2 cellular contexts compared by ENCODE assay signal in the genomic region with DNA sequence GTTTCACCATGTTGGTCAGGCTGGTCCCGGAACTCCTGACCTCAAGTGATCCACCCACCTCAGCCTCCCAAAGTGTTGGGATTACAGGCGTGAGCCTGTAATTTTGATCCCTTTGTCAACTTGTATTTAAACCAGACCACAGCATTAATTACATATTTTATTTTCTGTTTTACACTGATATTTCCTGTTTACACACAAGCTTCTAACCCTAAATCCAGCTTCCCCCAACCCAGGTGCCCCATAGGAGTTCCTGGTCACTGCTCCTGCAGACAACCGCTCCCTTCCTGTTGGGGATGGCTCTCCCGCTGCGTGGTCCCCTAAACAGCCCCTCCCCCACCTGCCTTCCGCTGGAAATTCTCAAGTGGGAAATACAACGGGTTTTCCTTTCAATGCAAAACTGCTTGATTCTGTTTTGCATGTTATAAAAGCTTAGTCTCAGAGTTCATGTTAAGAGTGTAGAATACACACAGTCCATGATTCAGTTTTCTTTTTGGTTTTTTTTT.
TF ChIP-seq lines count a peak whose summit lies in the region.

No MANE protein-coding gene starts in this region.

TF ChIP-seq in GM23338, 12 proteins besides CTCF, POLR2A, EP300 and RAD21:
- peak; percentile 35; the same call in 1 of the 2 replicates for TF ChIP-seq NANOG (IDR thresholded peaks at IDR 0.05; ENCODE audit: borderline replicate concordance)
- TF ChIP-seq REST (IDR thresholded peaks at IDR 0.05; ENCODE audit: unreplicated experiment), result no peak
- TF ChIP-seq, protein P1, sequence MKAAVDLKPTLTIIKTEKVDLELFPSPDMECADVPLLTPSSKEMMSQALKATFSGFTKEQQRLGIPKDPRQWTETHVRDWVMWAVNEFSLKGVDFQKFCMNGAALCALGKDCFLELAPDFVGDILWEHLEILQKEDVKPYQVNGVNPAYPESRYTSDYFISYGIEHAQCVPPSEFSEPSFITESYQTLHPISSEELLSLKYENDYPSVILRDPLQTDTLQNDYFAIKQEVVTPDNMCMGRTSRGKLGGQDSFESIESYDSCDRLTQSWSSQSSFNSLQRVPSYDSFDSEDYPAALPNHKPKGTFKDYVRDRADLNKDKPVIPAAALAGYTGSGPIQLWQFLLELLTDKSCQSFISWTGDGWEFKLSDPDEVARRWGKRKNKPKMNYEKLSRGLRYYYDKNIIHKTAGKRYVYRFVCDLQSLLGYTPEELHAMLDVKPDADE (IDR thresholded peaks at IDR 0.05), result 0 out of 2 replicates have a peak, but pooled peaks have one; percentile 29
- TF ChIP-seq ZNF331 (CRISPR knock-in tag; IDR thresholded peaks at IDR 0.05; ENCODE audit: low read depth), result no peak

TF ChIP-seq in H1, 55 proteins besides CTCF, POLR2A, EP300 and RAD21:
- TF ChIP-seq YY1 (IDR thresholded peaks at IDR 0.05; ENCODE audit: low read depth, low read length), result no peak
- TF ChIP-seq RXRA (IDR thresholded peaks at IDR 0.05; ENCODE audit: insufficient read depth, low read depth, low read length), result no peak
- TF ChIP-seq GTF2F1 (IDR thresholded peaks at IDR 0.05; ENCODE audit: borderline replicate concordance, low read depth, low read length), result no peak
- no peak for TF ChIP-seq EGR1 (IDR thresholded peaks at IDR 0.05; ENCODE audit: borderline replicate concordance, low read depth, low read length)
- no peak for TF ChIP-seq CREB1 (IDR thresholded peaks at IDR 0.05)
- no peak for TF ChIP-seq POLR2AphosphoS5 (IDR thresholded peaks at IDR 0.05; ENCODE audit: low read depth, low read length)
- no peak for TF ChIP-seq TEAD4 (IDR thresholded peaks at IDR 0.05; ENCODE audit: low read depth, low read length)
- TF ChIP-seq JUN (IDR thresholded peaks at IDR 0.05; ENCODE audit: low read depth, low read length), result no peak
- no peak for TF ChIP-seq RNF2 (IDR thresholded peaks at IDR 0.05; ENCODE audit: borderline replicate concordance, low read depth, low read length, missing control alignments, poor library complexity, severe bottlenecking)
- no peak for TF ChIP-seq GABPA (IDR thresholded peaks at IDR 0.05; ENCODE audit: borderline replicate concordance, insufficient read depth, low read length)
- TF ChIP-seq KDM5A (IDR thresholded peaks at IDR 0.05; ENCODE audit: low read length), result no peak
